ENCODE assay signal across 1 cellular context in the genomic region with DNA sequence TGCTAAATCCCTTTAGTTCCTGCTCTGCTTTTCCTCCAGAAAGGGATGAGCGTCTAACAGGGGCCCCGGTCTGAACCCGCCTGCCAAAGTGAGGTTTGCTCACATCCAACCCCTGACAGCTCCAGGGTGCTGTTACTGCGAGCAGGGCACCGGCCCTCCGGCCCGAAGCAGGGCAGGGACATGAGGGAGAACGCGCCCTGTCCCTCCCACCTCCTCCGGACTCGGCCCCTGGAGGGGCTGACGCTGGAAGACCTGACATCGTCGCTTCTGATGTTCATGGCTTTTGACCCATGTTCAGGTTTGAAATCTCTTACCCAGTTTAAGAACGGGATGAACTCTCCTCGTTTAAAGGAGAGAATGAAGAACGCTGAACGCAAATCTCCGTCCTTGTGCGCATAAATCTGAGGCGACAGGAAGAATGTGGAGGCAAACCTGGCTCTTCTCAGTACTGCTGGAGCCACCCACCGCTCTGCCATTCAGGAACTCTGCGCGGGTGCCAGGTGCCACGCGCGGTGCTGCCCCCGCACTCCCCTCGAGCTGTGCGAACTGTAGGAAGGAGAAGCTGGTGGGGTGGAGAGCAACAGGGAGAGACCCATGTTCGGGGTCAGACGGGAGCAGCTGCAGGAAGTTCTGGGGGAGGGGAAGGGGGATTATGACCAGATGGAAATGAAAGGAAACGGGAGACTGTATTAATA.
A peak's percentile ranks its signal among the peaks of the same experiment; 100 is the strongest.
TF ChIP-seq lines count a peak whose summit lies in the region.

No MANE protein-coding gene starts in this region.

TF ChIP-seq in HepG2, 621 proteins besides CTCF, POLR2A, EP300 and RAD21 (continued from another document and continues in another):
- TF ChIP-seq, protein P1, sequence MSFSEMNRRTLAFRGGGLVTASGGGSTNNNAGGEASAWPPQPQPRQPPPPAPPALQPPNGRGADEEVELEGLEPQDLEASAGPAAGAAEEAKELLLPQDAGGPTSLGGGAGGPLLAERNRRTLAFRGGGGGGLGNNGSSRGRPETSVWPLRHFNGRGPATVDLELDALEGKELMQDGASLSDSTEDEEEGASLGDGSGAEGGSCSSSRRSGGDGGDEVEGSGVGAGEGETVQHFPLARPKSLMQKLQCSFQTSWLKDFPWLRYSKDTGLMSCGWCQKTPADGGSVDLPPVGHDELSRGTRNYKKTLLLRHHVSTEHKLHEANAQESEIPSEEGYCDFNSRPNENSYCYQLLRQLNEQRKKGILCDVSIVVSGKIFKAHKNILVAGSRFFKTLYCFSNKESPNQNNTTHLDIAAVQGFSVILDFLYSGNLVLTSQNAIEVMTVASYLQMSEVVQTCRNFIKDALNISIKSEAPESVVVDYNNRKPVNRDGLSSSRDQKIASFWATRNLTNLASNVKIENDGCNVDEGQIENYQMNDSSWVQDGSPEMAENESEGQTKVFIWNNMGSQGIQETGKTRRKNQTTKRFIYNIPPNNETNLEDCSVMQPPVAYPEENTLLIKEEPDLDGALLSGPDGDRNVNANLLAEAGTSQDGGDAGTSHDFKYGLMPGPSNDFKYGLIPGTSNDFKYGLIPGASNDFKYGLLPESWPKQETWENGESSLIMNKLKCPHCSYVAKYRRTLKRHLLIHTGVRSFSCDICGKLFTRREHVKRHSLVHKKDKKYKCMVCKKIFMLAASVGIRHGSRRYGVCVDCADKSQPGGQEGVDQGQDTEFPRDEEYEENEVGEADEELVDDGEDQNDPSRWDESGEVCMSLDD (CRISPR knock-in tag; IDR thresholded peaks at IDR 0.05; ENCODE audit: borderline replicate concordance): no peak
- TF ChIP-seq EED (CRISPR knock-in tag; IDR thresholded peaks at IDR 0.05): 0 out of 2 replicates have a peak, but pooled peaks have one; percentile 36
- no peak for TF ChIP-seq CAMTA2 (CRISPR knock-in tag; IDR thresholded peaks at IDR 0.05; ENCODE audit: borderline replicate concordance)
- no peak for TF ChIP-seq CBX5 (CRISPR knock-in tag; IDR thresholded peaks at IDR 0.05; ENCODE audit: borderline replicate concordance)
- TF ChIP-seq WIZ (CRISPR knock-in tag; IDR thresholded peaks at IDR 0.05): no peak
- TF ChIP-seq SNAI1 (CRISPR knock-in tag; IDR thresholded peaks at IDR 0.05; ENCODE audit: borderline replicate concordance): no peak
- no peak for TF ChIP-seq SP1 (IDR thresholded peaks at IDR 0.05)
- no peak for TF ChIP-seq SP1 (CRISPR knock-in tag; IDR thresholded peaks at IDR 0.05)
- no peak for TF ChIP-seq ZNF121 (CRISPR knock-in tag; IDR thresholded peaks at IDR 0.05)
- TF ChIP-seq TBX2 (CRISPR knock-in tag; IDR thresholded peaks at IDR 0.05; ENCODE audit: borderline replicate concordance): peak; percentile 49
- TF ChIP-seq ZNF260 (CRISPR knock-in tag; IDR thresholded peaks at IDR 0.05; ENCODE audit: borderline replicate concordance, low read depth): no peak
- TF ChIP-seq ZNF343 (CRISPR knock-in tag; IDR thresholded peaks at IDR 0.05): no peak
- TF ChIP-seq JARID2 (CRISPR knock-in tag; IDR thresholded peaks at IDR 0.05; ENCODE audit: insufficient replicate concordance): no peak
- peak; percentile 93 for TF ChIP-seq KDM2A (CRISPR knock-in tag; IDR thresholded peaks at IDR 0.05; ENCODE audit: borderline replicate concordance, low read depth)
- 0 out of 2 replicates have a peak, but pooled peaks have one; percentile 22 for TF ChIP-seq NFIC (IDR thresholded peaks at IDR 0.05; ENCODE audit: low read length)
- no peak for TF ChIP-seq MTA3 (CRISPR knock-in tag; IDR thresholded peaks at IDR 0.05)
- TF ChIP-seq, protein P2, sequence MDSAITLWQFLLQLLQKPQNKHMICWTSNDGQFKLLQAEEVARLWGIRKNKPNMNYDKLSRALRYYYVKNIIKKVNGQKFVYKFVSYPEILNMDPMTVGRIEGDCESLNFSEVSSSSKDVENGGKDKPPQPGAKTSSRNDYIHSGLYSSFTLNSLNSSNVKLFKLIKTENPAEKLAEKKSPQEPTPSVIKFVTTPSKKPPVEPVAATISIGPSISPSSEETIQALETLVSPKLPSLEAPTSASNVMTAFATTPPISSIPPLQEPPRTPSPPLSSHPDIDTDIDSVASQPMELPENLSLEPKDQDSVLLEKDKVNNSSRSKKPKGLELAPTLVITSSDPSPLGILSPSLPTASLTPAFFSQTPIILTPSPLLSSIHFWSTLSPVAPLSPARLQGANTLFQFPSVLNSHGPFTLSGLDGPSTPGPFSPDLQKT (CRISPR knock-in tag; IDR thresholded peaks at IDR 0.05; ENCODE audit: borderline replicate concordance): 0 out of 2 replicates have a peak, but pooled peaks have one; percentile 32
- TF ChIP-seq, protein P3, sequence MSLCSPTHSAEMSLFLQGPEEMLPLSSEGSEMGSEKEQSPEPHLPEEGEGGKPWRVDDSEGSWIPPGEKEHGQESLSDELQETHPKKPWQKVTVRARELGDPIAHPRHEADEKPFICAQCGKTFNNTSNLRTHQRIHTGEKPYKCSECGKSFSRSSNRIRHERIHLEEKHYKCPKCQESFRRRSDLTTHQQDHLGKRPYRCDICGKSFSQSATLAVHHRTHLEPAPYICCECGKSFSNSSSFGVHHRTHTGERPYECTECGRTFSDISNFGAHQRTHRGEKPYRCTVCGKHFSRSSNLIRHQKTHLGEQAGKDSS (CRISPR knock-in tag; IDR thresholded peaks at IDR 0.05; ENCODE audit: borderline replicate concordance, low read depth): peak; percentile 47; the same call in 1 of the 2 replicates
- TF ChIP-seq ZNF292 (CRISPR knock-in tag; IDR thresholded peaks at IDR 0.05; ENCODE audit: borderline replicate concordance, low read depth): no peak
- TF ChIP-seq ZNF570 (CRISPR knock-in tag; IDR thresholded peaks at IDR 0.05; ENCODE audit: borderline replicate concordance): no peak
- TF ChIP-seq ZSCAN29 (CRISPR knock-in tag; conservative IDR thresholded peaks at IDR 0.05): no peak
- TF ChIP-seq ZNF678 (CRISPR knock-in tag; IDR thresholded peaks at IDR 0.05): no peak
- TF ChIP-seq ZSCAN30 (CRISPR knock-in tag; IDR thresholded peaks at IDR 0.05): 0 out of 2 replicates have a peak, but pooled peaks have one; percentile 63
- TF ChIP-seq ZNF275 (CRISPR knock-in tag; IDR thresholded peaks at IDR 0.05; ENCODE audit: borderline replicate concordance): no peak
- no peak for TF ChIP-seq RFXAP (CRISPR knock-in tag; IDR thresholded peaks at IDR 0.05; ENCODE audit: borderline replicate concordance)
- no peak for TF ChIP-seq ZNF790 (CRISPR knock-in tag; IDR thresholded peaks at IDR 0.05; ENCODE audit: borderline replicate concordance)
- TF ChIP-seq, protein P4, sequence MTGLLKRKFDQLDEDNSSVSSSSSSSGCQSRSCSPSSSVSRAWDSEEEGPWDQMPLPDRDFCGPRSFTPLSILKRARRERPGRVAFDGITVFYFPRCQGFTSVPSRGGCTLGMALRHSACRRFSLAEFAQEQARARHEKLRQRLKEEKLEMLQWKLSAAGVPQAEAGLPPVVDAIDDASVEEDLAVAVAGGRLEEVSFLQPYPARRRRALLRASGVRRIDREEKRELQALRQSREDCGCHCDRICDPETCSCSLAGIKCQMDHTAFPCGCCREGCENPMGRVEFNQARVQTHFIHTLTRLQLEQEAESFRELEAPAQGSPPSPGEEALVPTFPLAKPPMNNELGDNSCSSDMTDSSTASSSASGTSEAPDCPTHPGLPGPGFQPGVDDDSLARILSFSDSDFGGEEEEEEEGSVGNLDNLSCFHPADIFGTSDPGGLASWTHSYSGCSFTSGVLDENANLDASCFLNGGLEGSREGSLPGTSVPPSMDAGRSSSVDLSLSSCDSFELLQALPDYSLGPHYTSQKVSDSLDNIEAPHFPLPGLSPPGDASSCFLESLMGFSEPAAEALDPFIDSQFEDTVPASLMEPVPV (CRISPR knock-in tag; IDR thresholded peaks at IDR 0.05): peak; percentile 61; the same call in 1 of the 2 replicates
- no peak for TF ChIP-seq HDAC1 (CRISPR knock-in tag; IDR thresholded peaks at IDR 0.05)
- TF ChIP-seq, protein P5, sequence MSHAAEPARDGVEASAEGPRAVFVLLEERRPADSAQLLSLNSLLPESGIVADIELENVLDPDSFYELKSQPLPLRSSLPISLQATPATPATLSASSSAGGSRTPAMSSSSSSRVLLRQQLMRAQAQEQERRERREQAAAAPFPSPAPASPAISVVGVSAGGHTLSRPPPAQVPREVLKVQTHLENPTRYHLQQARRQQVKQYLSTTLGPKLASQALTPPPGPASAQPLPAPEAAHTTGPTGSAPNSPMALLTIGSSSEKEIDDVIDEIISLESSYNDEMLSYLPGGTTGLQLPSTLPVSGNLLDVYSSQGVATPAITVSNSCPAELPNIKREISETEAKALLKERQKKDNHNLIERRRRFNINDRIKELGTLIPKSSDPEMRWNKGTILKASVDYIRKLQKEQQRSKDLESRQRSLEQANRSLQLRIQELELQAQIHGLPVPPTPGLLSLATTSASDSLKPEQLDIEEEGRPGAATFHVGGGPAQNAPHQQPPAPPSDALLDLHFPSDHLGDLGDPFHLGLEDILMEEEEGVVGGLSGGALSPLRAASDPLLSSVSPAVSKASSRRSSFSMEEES (CRISPR knock-in tag; IDR thresholded peaks at IDR 0.05): no peak
- TF ChIP-seq ZNF256 (CRISPR knock-in tag; conservative IDR thresholded peaks at IDR 0.05): no peak
- TF ChIP-seq HNF4A (CRISPR knock-in tag; IDR thresholded peaks at IDR 0.05): no peak
- TF ChIP-seq SMYD3 (CRISPR knock-in tag; IDR thresholded peaks at IDR 0.05): no peak
- TF ChIP-seq ZNF770 (CRISPR knock-in tag; IDR thresholded peaks at IDR 0.05): no peak
- TF ChIP-seq ETS1 (CRISPR knock-in tag; IDR thresholded peaks at IDR 0.05): no peak
- TF ChIP-seq THAP7 (CRISPR knock-in tag; IDR thresholded peaks at IDR 0.05): no peak
- TF ChIP-seq CC2D1A (CRISPR knock-in tag; IDR thresholded peaks at IDR 0.05): no peak
- TF ChIP-seq, protein P6, sequence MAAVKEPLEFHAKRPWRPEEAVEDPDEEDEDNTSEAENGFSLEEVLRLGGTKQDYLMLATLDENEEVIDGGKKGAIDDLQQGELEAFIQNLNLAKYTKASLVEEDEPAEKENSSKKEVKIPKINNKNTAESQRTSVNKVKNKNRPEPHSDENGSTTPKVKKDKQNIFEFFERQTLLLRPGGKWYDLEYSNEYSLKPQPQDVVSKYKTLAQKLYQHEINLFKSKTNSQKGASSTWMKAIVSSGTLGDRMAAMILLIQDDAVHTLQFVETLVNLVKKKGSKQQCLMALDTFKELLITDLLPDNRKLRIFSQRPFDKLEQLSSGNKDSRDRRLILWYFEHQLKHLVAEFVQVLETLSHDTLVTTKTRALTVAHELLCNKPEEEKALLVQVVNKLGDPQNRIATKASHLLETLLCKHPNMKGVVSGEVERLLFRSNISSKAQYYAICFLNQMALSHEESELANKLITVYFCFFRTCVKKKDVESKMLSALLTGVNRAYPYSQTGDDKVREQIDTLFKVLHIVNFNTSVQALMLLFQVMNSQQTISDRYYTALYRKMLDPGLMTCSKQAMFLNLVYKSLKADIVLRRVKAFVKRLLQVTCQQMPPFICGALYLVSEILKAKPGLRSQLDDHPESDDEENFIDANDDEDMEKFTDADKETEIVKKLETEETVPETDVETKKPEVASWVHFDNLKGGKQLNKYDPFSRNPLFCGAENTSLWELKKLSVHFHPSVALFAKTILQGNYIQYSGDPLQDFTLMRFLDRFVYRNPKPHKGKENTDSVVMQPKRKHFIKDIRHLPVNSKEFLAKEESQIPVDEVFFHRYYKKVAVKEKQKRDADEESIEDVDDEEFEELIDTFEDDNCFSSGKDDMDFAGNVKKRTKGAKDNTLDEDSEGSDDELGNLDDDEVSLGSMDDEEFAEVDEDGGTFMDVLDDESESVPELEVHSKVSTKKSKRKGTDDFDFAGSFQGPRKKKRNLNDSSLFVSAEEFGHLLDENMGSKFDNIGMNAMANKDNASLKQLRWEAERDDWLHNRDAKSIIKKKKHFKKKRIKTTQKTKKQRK (IDR thresholded peaks at IDR 0.05; ENCODE audit: low read length): no peak
- TF ChIP-seq KMT2A (CRISPR knock-in tag; IDR thresholded peaks at IDR 0.05): no peak
- no peak; the same call in 1 of the 2 replicates for TF ChIP-seq NFKB2 (CRISPR knock-in tag; IDR thresholded peaks at IDR 0.05; ENCODE audit: borderline replicate concordance)
- TF ChIP-seq ZNF777 (CRISPR knock-in tag; IDR thresholded peaks at IDR 0.05): no peak
- TF ChIP-seq ZNF30 (CRISPR knock-in tag; IDR thresholded peaks at IDR 0.05): no peak
